ENCODE assay signal across 18 cellular contexts in genomic region chr1:33165209-33165608, GRCh38. TPM values are rescaled to one million over a fixed set of nuclear protein-coding genes. Genes with fewer than 3 reads are reported as not detected.
DNase-seq lines count a peak whose midpoint lies in the region; TF ChIP-seq lines count a peak whose summit lies in the region.
"Had no signal": no experiment of that assay in that cellular context is flagged by ENCODE, and none has a peak within 500 bp of the region (broad histone marks: within the 10 kb centered on the region; RNA-seq: fewer than 3 reads in every experiment).

No MANE protein-coding gene starts in this region.

- H3K27ac Mint-ChIP-seq in endodermal cell (no peak overlapping the region), mesothelial cell of epicardium (peak overlapping the region; percentile 61)
- H3K27ac Mint-ChIP-seq: B cell; CD4-positive, alpha-beta T cell had no signal

- H3K27me3 ChIP-seq in HUES6 (ENCODE audit: control insufficient read depth, insufficient read depth, low read length) = no peaks in the 10 kb centered on the region
- H3K27me3 ChIP-seq in endodermal cell (ENCODE audit: control insufficient read depth, insufficient read depth, low read length, poor library complexity, severe bottlenecking) = no peaks in the 10 kb centered on the region
- no peaks in the 10 kb centered on the region for H3K27me3 ChIP-seq in testis
- no peaks in the 10 kb centered on the region for H3K27me3 ChIP-seq in left ventricle myocardium inferior (ENCODE audit: low read depth)

- no peaks in the 10 kb centered on the region for H3K9me3 ChIP-seq in HUES6 (ENCODE audit: control insufficient read depth, insufficient read depth, low read depth, low read length)
- H3K9me3 ChIP-seq in endodermal cell (ENCODE audit: control insufficient read depth, low read length) = no peaks in the 10 kb centered on the region
- no peaks in the 10 kb centered on the region for H3K9me3 ChIP-seq in testis
- H3K9me3 ChIP-seq in left ventricle myocardium inferior (replicated peaks) = no peaks in the 10 kb centered on the region

- TF ChIP-seq POLR2A in testis (IDR thresholded peaks at IDR 0.05) = no peak

- H3K27me3 Mint-ChIP-seq in endodermal cell (ENCODE audit: insufficient read depth) (peaks cover 4% of the 10 kb centered on the region), mesothelial cell of epicardium (ENCODE audit: low read depth) (no peaks in the 10 kb centered on the region)
- H3K27me3 Mint-ChIP-seq: B cell; CD4-positive, alpha-beta T cell had no signal

- H3K36me3 Mint-ChIP-seq in endodermal cell (ENCODE audit: low read depth) (peaks cover 7% of the 10 kb centered on the region), mesothelial cell of epicardium (peaks cover 6% of the 10 kb centered on the region)

- H3K4me1 Mint-ChIP-seq in endodermal cell (peaks cover 11% of the 10 kb centered on the region), mesothelial cell of epicardium (peaks cover 73% of the 10 kb centered on the region)
- H3K4me1 Mint-ChIP-seq: B cell had no signal

- no peak for TF ChIP-seq CTCF in endodermal cell (conservative IDR thresholded peaks at IDR 0.05)
- no peak for TF ChIP-seq CTCF in mesothelial cell of epicardium (IDR thresholded peaks at IDR 0.05; ENCODE audit: unreplicated experiment)
- no peak for TF ChIP-seq CTCF in testis (IDR thresholded peaks at IDR 0.05)
- TF ChIP-seq CTCF in left ventricle myocardium inferior (IDR thresholded peaks at IDR 0.05; ENCODE audit: borderline replicate concordance) = no peak

- H3K27ac ChIP-seq in HUES6 (ENCODE audit: low read depth, low read length) (no peak overlapping the region), endodermal cell (ENCODE audit: low read depth, low read length) (no peak overlapping the region), testis (no peak overlapping the region), left ventricle myocardium inferior (replicated peaks) (no peak overlapping the region)

- WGBS in endodermal cell (ENCODE audit: insufficient coverage in 1 of 2, insufficient read length in 1 of 2), 2 experiments = 71 to 77% methylated on average over 9 to 21 of the region's 21 CpGs
- WGBS in testis, 2 donors = 72 to 83% methylated on average over 21 of the region's 21 CpGs

- peaks cover 6% of the 10 kb centered on the region for H3K9me3 Mint-ChIP-seq in endodermal cell
- peaks cover 4% of the 10 kb centered on the region for H3K9me3 Mint-ChIP-seq in mesothelial cell of epicardium
- H3K9me3 Mint-ChIP-seq: CD4-positive, alpha-beta T cell had no signal

- intact Hi-C loops in testis (cut with DNase I; ENCODE audit: low total_unique reads) = no loop called here
- intact Hi-C loops in left ventricle myocardium inferior (cut with micrococcal nuclease) = no loop called here

- H3K36me3 ChIP-seq in HUES6 (ENCODE audit: control insufficient read depth, insufficient read depth, low read length) (no peaks in the 10 kb centered on the region), endodermal cell (ENCODE audit: control insufficient read depth, insufficient read depth, low read length) (no peaks in the 10 kb centered on the region), testis (ENCODE audit: low read depth, missing control alignments) (no peaks in the 10 kb centered on the region), left ventricle myocardium inferior (peaks cover 10% of the 10 kb centered on the region)

- H3K4me3 ChIP-seq in HUES6 (ENCODE audit: low read depth, low read length) (peak overlapping the region; percentile 23; the same call in 1 of the 2 replicates), endodermal cell (ENCODE audit: low read length) (no peak overlapping the region), testis (no peak overlapping the region), left ventricle myocardium inferior (no peak overlapping the region)

- H3K9ac ChIP-seq in HUES6 (ENCODE audit: low read length) = no peak overlapping the region
- H3K9ac ChIP-seq in endodermal cell (ENCODE audit: extremely low read depth, low read length, poor library complexity, severe bottlenecking) = no peak overlapping the region

- DNase-seq in endodermal cell = peak; percentile 95
- no peak for DNase-seq in mesothelial cell of epicardium (ENCODE audit: low spot score in 2 of 2, unreplicated experiment in 2 of 2)
- peak; percentile 39 for DNase-seq in testis
- no peak for DNase-seq in pons (ENCODE audit: low spot score)
- DNase-seq in A172 (ENCODE audit: low spot score) = no peak
- no peak for DNase-seq in left ventricle myocardium inferior
- DNase-seq: CD4-positive, alpha-beta T cell; DND-41; GDM1; GOT3; NCI-H1105 treated with DMSO at 0.1 percent for 48 hours; NCI-H1694 treated with DMSO at 0.1 percent for 48 hours; NCI-H526 treated with DMSO at 0.1 percent for 48 hours; NK-92 treated with Interleukin-12 subunit alpha and Interleukin-12 subunit beta, amount 100 ng/mL, for 24 hours; RPMI8226; SIG-M5 had no signal

- peaks cover 66% of the 10 kb centered on the region for H3K4me1 ChIP-seq in HUES6 (ENCODE audit: control insufficient read depth, insufficient read depth, low read length)
- H3K4me1 ChIP-seq in endodermal cell (ENCODE audit: control insufficient read depth, insufficient read depth, low read length) = no peaks in the 10 kb centered on the region
- peaks cover 20% of the 10 kb centered on the region for H3K4me1 ChIP-seq in testis
- peaks cover 30% of the 10 kb centered on the region for H3K4me1 ChIP-seq in left ventricle myocardium inferior

- H3K4me3 Mint-ChIP-seq in endodermal cell (no peak overlapping the region), mesothelial cell of epicardium (no peak overlapping the region)
- H3K4me3 Mint-ChIP-seq: B cell; CD4-positive, alpha-beta T cell had no signal

RNA-seq across cellular contexts. Expression of gene TRIM62, which starts 16.6 kb away (rescaled TPM):
- total RNA-seq in endodermal cell (1 to 10 TPM; 5.1 to 6.0 TPM), mesothelial cell of epicardium (13.6 to 14.7 TPM (median 13.9 TPM) in 3 replicates), testis (1 to 10 TPM; 6.2 to 8.8 TPM), left ventricle myocardium inferior (2.3 TPM)
- 9.4 TPM for polyA plus RNA-seq in endodermal cell (2013, experiment 1 of 2)
- 8.0 TPM for polyA plus RNA-seq in endodermal cell (2013, experiment 2 of 2)
- 6.0 TPM for polyA plus RNA-seq in testis (ENCODE audit: insufficient read depth, low read depth, low replicate concordance)
- 1.00 and 1.4 TPM in 2 replicates for total RNA-seq in A172 (2014; rRNA removed; shearing (Covaris generic))

Comparison
In these comparisons a context has a peak if more than half of its experiments do, and no peak if none do; other contexts are left out.
1. DNase-seq: peak in endodermal cell (single experiment) and testis (single experiment); none in mesothelial cell of epicardium (0 of 2), pons (single experiment), A172 (single experiment) and left ventricle myocardium inferior (single experiment).